7 cellular contexts compared by ENCODE assay signal in genomic region chr4:28755081-28755480, GRCh38.
"Had no signal": no experiment of that assay in that cellular context is flagged by ENCODE, and none has a peak within 500 bp of the region (broad histone marks: within the 10 kb centered on the region; RNA-seq: fewer than 3 reads in every experiment).

No MANE protein-coding gene starts in this region.

- DNase-seq: GM23248, H9, HCEC 1CT, KBM-7 had no signal

- H3K4me3 Mint-ChIP-seq: IgD-negative memory B cell had no signal

- H3K4me2 ChIP-seq: KMS-11 had no signal

- H3K4me3 ChIP-seq: GM23248 had no signal

- ATAC-seq: HepG2 had no signal

- H3K27ac ChIP-seq: GM23248, KMS-11 had no signal

- H3K4me1 Mint-ChIP-seq: IgD-negative memory B cell had no signal

- H3K9ac ChIP-seq: GM23248, KMS-11 had no signal

- H3K27me3 Mint-ChIP-seq: IgD-negative memory B cell had no signal

- H3K36me3 Mint-ChIP-seq: IgD-negative memory B cell had no signal

- H3K27ac Mint-ChIP-seq: IgD-negative memory B cell had no signal

- H3K9me3 Mint-ChIP-seq: H9 had no signal
